ENCODE assay signal across 10 cellular contexts in the genomic region with DNA sequence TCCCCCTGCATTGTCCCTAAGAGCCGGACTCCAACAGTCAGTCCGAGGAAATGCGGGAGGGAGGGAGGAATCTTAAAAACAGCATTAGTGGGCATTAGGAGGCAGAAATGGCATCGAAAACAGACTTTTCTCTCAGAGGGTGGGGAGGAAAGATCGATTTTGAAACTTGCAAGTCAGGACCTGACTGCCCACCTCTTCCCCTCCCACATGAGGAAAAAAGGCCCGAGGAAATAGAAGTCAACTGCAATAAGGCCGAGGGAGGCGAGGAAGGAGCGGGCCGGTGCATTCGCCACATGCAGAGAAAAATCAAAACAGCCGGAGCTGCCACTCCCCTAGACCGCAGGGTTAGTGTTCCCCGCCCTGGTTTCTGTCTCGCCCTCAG. TPM values are rescaled to one million over a fixed set of nuclear protein-coding genes. Genes with fewer than 3 reads are reported as not detected.
DNase-seq lines count a peak whose midpoint lies in the region; ATAC-seq and TF ChIP-seq lines count a peak whose summit lies in the region.
"Had no signal": no experiment of that assay in that cellular context is flagged by ENCODE, and none has a peak within 500 bp of the region (broad histone marks: within the 10 kb centered on the region; RNA-seq: fewer than 3 reads in every experiment).

No MANE protein-coding gene starts in this region.

- 7 to 10% methylated on average over 15 of the region's 15 CpGs for WGBS in heart right ventricle, 2 donors

- no peak overlapping the region for H3K9ac ChIP-seq in Karpas-422 (ENCODE audit: low read length)

- H2AFZ ChIP-seq in Karpas-422 (ENCODE audit: low read length), result no peak overlapping the region

- no peaks in the 10 kb centered on the region for H3K36me3 Mint-ChIP-seq in activated naive CD8-positive, alpha-beta T cell
- H3K36me3 Mint-ChIP-seq in naive B cell (peaks cover 4 to 16% of the 10 kb centered on the region in 2 donors), type B pancreatic cell (peaks cover 1% of the 10 kb centered on the region)

- no peaks in the 10 kb centered on the region for H3K9me3 Mint-ChIP-seq in activated naive CD8-positive, alpha-beta T cell (ENCODE audit: low read depth)
- H3K9me3 Mint-ChIP-seq in naive B cell, result peaks cover 0 to 16% (median 4%) of the 10 kb centered on the region in 7 donors
- H3K9me3 Mint-ChIP-seq in type B pancreatic cell, result no peaks in the 10 kb centered on the region

- TF ChIP-seq CTCF in heart right ventricle (IDR thresholded peaks at IDR 0.05), result no peak
- no peak for TF ChIP-seq CTCF in type B pancreatic cell (conservative IDR thresholded peaks at IDR 0.05)

- peaks cover 46% of the 10 kb centered on the region for H3K4me1 Mint-ChIP-seq in activated naive CD8-positive, alpha-beta T cell (ENCODE audit: low read depth)
- peaks cover 47 to 69% (median 62%) of the 10 kb centered on the region in 3 donors for H3K4me1 Mint-ChIP-seq in naive B cell
- H3K4me1 Mint-ChIP-seq in type B pancreatic cell (ENCODE audit: unreplicated experiment), result peaks cover 33% of the 10 kb centered on the region

- no peaks in the 10 kb centered on the region for H3K79me2 ChIP-seq in Karpas-422 (ENCODE audit: low read length)

- H4K20me1 ChIP-seq in Karpas-422 (ENCODE audit: insufficient read depth, low read depth, low read length), result no peaks in the 10 kb centered on the region

- H3K9me3 ChIP-seq in heart right ventricle (no peaks in the 10 kb centered on the region), Karpas-422 (ENCODE audit: low read length) (no peaks in the 10 kb centered on the region)
- H3K9me3 ChIP-seq: SJCRH30 had no signal

- H3K36me3 ChIP-seq in heart right ventricle, result no peaks in the 10 kb centered on the region
- no peaks in the 10 kb centered on the region for H3K36me3 ChIP-seq in Karpas-422 (ENCODE audit: insufficient read depth, low read length)
- H3K36me3 ChIP-seq: SJCRH30 had no signal

- ATAC-seq in heart right ventricle (no peak), left cardiac atrium (no peak), naive B cell (ENCODE audit: low read depth in 2 of 2) (peak; percentile 22 to 27)

- H3K4me3 ChIP-seq in heart right ventricle (peak overlapping the region in 9 of 10 donors; percentile 10 to 42 (median 32)), Karpas-422 (ENCODE audit: low read length) (no peak overlapping the region)
- H3K4me3 ChIP-seq: SJCRH30 had no signal

- H3K27ac ChIP-seq in heart right ventricle (no peak overlapping the region), Karpas-422 (ENCODE audit: low read length) (no peak overlapping the region)
- H3K27ac ChIP-seq: SJCRH30 had no signal

- H3K27me3 ChIP-seq in heart right ventricle (peaks cover 91 to 100% (median 100%) of the 10 kb centered on the region in 7 donors), Karpas-422 (ENCODE audit: low read length) (no peaks in the 10 kb centered on the region)
- H3K27me3 ChIP-seq: SJCRH30 had no signal

- DNase-seq in heart right ventricle, result no peak
- DNase-seq in left cardiac atrium, result no peak
- DNase-seq in naive B cell, result no peak
- DNase-seq in type B pancreatic cell (ENCODE audit: extremely low spot score, unreplicated experiment), result no peak
- no peak for DNase-seq in NCI-H2107 (lab: John Stamatoyannopoulos, UW)
- DNase-seq in NCI-H2227 treated with DMSO at 0.1 percent for 48 hours (lab: John Stamatoyannopoulos, UW), result no peak
- DNase-seq in Karpas-422, result no peak
- DNase-seq: NCI-H446, SJCRH30 had no signal

- H3K4me1 ChIP-seq in heart right ventricle (peaks cover 25 to 79% (median 65%) of the 10 kb centered on the region in 9 donors), Karpas-422 (ENCODE audit: low read length) (no peaks in the 10 kb centered on the region)

- no peaks in the 10 kb centered on the region for H3K9me2 ChIP-seq in Karpas-422 (replicated peaks; ENCODE audit: insufficient read depth, low read length)

- H3K27ac Mint-ChIP-seq in activated naive CD8-positive, alpha-beta T cell, result no peak overlapping the region
- H3K27ac Mint-ChIP-seq in naive B cell (peak overlapping the region in 4 of 6 donors; percentile 29 to 97 (median 50)), type B pancreatic cell (no peak overlapping the region)

- peaks cover 46% of the 10 kb centered on the region for H3K27me3 Mint-ChIP-seq in activated naive CD8-positive, alpha-beta T cell
- peaks cover 66 to 89% (median 82%) of the 10 kb centered on the region in 3 donors for H3K27me3 Mint-ChIP-seq in naive B cell
- H3K27me3 Mint-ChIP-seq in type B pancreatic cell, result peaks cover 86% of the 10 kb centered on the region

- no peak overlapping the region for H3K4me2 ChIP-seq in Karpas-422 (ENCODE audit: low read depth, low read length, poor library complexity, severe bottlenecking)

- intact Hi-C loops in heart right ventricle (cut with DNase I), result no loop called here
- intact Hi-C loops in left cardiac atrium (cut with DNase I), result no loop called here

- H3K4me3 Mint-ChIP-seq in activated naive CD8-positive, alpha-beta T cell, result peak overlapping the region; percentile 77
- H3K4me3 Mint-ChIP-seq in naive B cell, result peak overlapping the region; percentile 60 to 92 (median 86)
- peak overlapping the region; percentile 77 for H3K4me3 Mint-ChIP-seq in type B pancreatic cell

RNA-seq across cellular contexts. Expression of gene LBX1, which starts 2.8 kb away (rescaled TPM):
- total RNA-seq in heart right ventricle, result not detected
- polyA plus RNA-seq in heart right ventricle, result not detected
- not detected for total RNA-seq in left cardiac atrium
- polyA plus RNA-seq in naive B cell (ENCODE audit: low read depth in 6 of 6), result not detected
- total RNA-seq in type B pancreatic cell (ENCODE audit: low replicate concordance), result 4.7 TPM in 1 of 2 replicates, not detected in the other
- total RNA-seq in Karpas-422 (2014; rRNA removed; shearing (Covaris generic); ENCODE audit: low replicate concordance), result not detected in 2 replicates

Comparison
In these comparisons a context has a peak if more than half of its experiments do, and no peak if none do; other contexts are left out.
1. ATAC-seq: peak in naive B cell (2 of 2); none in heart right ventricle (0 of 8) and left cardiac atrium (0 of 2).
2. H3K27ac Mint-ChIP-seq: peak in naive B cell (4 of 6); none in activated naive CD8-positive, alpha-beta T cell (single experiment) and type B pancreatic cell (single experiment).
3. Peak in every context shown above with its lines, with median percentiles within 50 percentile points of each other: H3K4me3 Mint-ChIP-seq.